Comparison of ENCODE assay signal across 1 cellular context in genomic region chr9:129436751-129437625, GRCh38.
TF ChIP-seq lines count a peak whose summit lies in the region.

No MANE protein-coding gene starts in this region.

TF ChIP-seq in HepG2, 621 proteins besides CTCF, POLR2A, EP300 and RAD21 (continued from another document):
- TF ChIP-seq, protein P1, sequence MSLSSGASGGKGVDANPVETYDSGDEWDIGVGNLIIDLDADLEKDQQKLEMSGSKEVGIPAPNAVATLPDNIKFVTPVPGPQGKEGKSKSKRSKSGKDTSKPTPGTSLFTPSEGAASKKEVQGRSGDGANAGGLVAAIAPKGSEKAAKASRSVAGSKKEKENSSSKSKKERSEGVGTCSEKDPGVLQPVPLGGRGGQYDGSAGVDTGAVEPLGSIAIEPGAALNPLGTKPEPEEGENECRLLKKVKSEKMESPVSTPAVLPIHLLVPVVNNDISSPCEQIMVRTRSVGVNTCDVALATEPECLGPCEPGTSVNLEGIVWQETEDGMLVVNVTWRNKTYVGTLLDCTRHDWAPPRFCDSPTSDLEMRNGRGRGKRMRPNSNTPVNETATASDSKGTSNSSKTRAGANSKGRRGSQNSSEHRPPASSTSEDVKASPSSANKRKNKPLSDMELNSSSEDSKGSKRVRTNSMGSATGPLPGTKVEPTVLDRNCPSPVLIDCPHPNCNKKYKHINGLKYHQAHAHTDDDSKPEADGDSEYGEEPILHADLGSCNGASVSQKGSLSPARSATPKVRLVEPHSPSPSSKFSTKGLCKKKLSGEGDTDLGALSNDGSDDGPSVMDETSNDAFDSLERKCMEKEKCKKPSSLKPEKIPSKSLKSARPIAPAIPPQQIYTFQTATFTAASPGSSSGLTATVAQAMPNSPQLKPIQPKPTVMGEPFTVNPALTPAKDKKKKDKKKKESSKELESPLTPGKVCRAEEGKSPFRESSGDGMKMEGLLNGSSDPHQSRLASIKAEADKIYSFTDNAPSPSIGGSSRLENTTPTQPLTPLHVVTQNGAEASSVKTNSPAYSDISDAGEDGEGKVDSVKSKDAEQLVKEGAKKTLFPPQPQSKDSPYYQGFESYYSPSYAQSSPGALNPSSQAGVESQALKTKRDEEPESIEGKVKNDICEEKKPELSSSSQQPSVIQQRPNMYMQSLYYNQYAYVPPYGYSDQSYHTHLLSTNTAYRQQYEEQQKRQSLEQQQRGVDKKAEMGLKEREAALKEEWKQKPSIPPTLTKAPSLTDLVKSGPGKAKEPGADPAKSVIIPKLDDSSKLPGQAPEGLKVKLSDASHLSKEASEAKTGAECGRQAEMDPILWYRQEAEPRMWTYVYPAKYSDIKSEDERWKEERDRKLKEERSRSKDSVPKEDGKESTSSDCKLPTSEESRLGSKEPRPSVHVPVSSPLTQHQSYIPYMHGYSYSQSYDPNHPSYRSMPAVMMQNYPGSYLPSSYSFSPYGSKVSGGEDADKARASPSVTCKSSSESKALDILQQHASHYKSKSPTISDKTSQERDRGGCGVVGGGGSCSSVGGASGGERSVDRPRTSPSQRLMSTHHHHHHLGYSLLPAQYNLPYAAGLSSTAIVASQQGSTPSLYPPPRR (CRISPR knock-in tag; IDR thresholded peaks at IDR 0.05; ENCODE audit: borderline replicate concordance): no peak
- TF ChIP-seq, protein P2, sequence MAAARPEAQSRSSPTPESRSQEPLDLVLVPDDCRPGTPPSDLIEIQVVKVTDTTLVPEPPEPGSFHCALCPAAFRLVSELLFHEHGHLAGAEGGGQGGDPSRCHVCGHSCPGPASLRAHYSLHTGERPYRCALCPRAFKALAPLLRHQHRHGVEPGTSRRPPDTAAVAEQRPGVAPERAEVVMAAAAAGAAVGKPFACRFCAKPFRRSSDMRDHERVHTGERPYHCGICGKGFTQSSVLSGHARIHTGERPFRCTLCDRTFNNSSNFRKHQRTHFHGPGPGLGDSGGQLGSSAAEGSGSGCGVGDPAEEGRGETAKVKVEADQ (CRISPR knock-in tag; IDR thresholded peaks at IDR 0.05; ENCODE audit: borderline replicate concordance): no peak
- TF ChIP-seq HDAC6 (IDR thresholded peaks at IDR 0.05; ENCODE audit: low read depth, low read length) (no peak), ATF4 (CRISPR knock-in tag; IDR thresholded peaks at IDR 0.05) (no peak), FOXK2 (IDR thresholded peaks at IDR 0.05) (no peak), SRF (IDR thresholded peaks at IDR 0.05; ENCODE audit: low read depth, low read length) (no peak), MTF1 (CRISPR knock-in tag; IDR thresholded peaks at IDR 0.05) (no peak), ZFP36L2 (CRISPR knock-in tag; IDR thresholded peaks at IDR 0.05) (no peak), ZSCAN29 (CRISPR knock-in tag; conservative IDR thresholded peaks at IDR 0.05) (no peak), CERS6 (CRISPR knock-in tag; IDR thresholded peaks at IDR 0.05) (no peak), GLI4 (CRISPR knock-in tag; IDR thresholded peaks at IDR 0.05; ENCODE audit: borderline replicate concordance) (no peak), ETS1 (CRISPR knock-in tag; IDR thresholded peaks at IDR 0.05) (no peak), ZFP91 (CRISPR knock-in tag; IDR thresholded peaks at IDR 0.05; ENCODE audit: borderline replicate concordance) (peak; percentile 64; the same call in 1 of the 2 replicates), IRF2 (CRISPR knock-in tag; IDR thresholded peaks at IDR 0.05) (no peak), ZNF670 (CRISPR knock-in tag; IDR thresholded peaks at IDR 0.05; ENCODE audit: borderline replicate concordance) (no peak), PRMT3 (CRISPR knock-in tag; IDR thresholded peaks at IDR 0.05; ENCODE audit: borderline replicate concordance, low read depth) (no peak), PCBP1 (IDR thresholded peaks at IDR 0.05; ENCODE audit: borderline replicate concordance, low read depth, low read length) (0 out of 2 replicates have a peak, but pooled peaks have one; percentile 37), ZNF225 (CRISPR knock-in tag; IDR thresholded peaks at IDR 0.05) (no peak), ZFP62 (CRISPR knock-in tag; IDR thresholded peaks at IDR 0.05) (no peak), REL (CRISPR knock-in tag; conservative IDR thresholded peaks at IDR 0.05) (no peak)
- TF ChIP-seq, protein P3, sequence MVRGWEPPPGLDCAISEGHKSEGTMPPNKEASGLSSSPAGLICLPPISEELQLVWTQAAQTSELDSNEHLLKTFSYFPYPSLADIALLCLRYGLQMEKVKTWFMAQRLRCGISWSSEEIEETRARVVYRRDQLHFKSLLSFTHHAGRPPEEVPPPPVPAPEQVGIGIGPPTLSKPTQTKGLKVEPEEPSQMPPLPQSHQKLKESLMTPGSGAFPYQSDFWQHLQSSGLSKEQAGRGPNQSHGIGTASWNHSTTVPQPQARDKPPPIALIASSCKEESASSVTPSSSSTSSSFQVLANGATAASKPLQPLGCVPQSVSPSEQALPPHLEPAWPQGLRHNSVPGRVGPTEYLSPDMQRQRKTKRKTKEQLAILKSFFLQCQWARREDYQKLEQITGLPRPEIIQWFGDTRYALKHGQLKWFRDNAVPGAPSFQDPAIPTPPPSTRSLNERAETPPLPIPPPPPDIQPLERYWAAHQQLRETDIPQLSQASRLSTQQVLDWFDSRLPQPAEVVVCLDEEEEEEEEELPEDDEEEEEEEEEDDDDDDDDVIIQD (CRISPR knock-in tag; IDR thresholded peaks at IDR 0.05; ENCODE audit: low read depth): no peak
- TF ChIP-seq, protein P4, sequence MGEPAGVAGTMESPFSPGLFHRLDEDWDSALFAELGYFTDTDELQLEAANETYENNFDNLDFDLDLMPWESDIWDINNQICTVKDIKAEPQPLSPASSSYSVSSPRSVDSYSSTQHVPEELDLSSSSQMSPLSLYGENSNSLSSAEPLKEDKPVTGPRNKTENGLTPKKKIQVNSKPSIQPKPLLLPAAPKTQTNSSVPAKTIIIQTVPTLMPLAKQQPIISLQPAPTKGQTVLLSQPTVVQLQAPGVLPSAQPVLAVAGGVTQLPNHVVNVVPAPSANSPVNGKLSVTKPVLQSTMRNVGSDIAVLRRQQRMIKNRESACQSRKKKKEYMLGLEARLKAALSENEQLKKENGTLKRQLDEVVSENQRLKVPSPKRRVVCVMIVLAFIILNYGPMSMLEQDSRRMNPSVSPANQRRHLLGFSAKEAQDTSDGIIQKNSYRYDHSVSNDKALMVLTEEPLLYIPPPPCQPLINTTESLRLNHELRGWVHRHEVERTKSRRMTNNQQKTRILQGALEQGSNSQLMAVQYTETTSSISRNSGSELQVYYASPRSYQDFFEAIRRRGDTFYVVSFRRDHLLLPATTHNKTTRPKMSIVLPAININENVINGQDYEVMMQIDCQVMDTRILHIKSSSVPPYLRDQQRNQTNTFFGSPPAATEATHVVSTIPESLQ (CRISPR knock-in tag; conservative IDR thresholded peaks at IDR 0.05): no peak
- TF ChIP-seq, protein P5, sequence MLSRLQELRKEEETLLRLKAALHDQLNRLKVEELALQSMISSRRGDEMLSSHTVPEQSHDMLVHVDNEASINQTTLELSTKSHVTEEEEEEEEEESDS (CRISPR knock-in tag; IDR thresholded peaks at IDR 0.05; ENCODE audit: borderline replicate concordance): no peak
- TF ChIP-seq, protein P6, sequence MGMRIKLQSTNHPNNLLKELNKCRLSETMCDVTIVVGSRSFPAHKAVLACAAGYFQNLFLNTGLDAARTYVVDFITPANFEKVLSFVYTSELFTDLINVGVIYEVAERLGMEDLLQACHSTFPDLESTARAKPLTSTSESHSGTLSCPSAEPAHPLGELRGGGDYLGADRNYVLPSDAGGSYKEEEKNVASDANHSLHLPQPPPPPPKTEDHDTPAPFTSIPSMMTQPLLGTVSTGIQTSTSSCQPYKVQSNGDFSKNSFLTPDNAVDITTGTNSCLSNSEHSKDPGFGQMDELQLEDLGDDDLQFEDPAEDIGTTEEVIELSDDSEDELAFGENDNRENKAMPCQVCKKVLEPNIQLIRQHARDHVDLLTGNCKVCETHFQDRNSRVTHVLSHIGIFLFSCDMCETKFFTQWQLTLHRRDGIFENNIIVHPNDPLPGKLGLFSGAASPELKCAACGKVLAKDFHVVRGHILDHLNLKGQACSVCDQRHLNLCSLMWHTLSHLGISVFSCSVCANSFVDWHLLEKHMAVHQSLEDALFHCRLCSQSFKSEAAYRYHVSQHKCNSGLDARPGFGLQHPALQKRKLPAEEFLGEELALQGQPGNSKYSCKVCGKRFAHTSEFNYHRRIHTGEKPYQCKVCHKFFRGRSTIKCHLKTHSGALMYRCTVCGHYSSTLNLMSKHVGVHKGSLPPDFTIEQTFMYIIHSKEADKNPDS (CRISPR knock-in tag; IDR thresholded peaks at IDR 0.05): no peak
